Comparison of ENCODE assay signal across 9 cellular contexts in genomic region chr6:126040826-126041225, GRCh38. TPM values are rescaled to one million over a fixed set of nuclear protein-coding genes. Genes with fewer than 3 reads are reported as not detected.
A peak's percentile ranks its signal among the peaks of the same experiment; 100 is the strongest.
DNase-seq lines count a peak whose midpoint lies in the region; TF ChIP-seq lines count a peak whose summit lies in the region.
"Had no signal": no experiment of that assay in that cellular context is flagged by ENCODE, and none has a peak within 500 bp of the region (broad histone marks: within the 10 kb centered on the region; RNA-seq: fewer than 3 reads in every experiment).

No MANE protein-coding gene starts in this region.

- H3K27ac ChIP-seq in SJSA1 (peak overlapping the region; percentile 54), smooth muscle cell (ENCODE audit: low read depth) (peak overlapping the region; percentile 73)

- no peak overlapping the region for H3K9ac ChIP-seq in smooth muscle cell (ENCODE audit: low read depth)

- no peak overlapping the region for H2AFZ ChIP-seq in smooth muscle cell (ENCODE audit: low read depth)

- peak overlapping the region; percentile 54 for H3K4me2 ChIP-seq in smooth muscle cell

- H3K27me3 ChIP-seq in SJSA1 (replicated peaks) (no peaks in the 10 kb centered on the region), smooth muscle cell (ENCODE audit: low read depth) (no peaks in the 10 kb centered on the region)

- no peaks in the 10 kb centered on the region for H4K20me1 ChIP-seq in smooth muscle cell (ENCODE audit: low read depth)

- WGBS in smooth muscle cell (ENCODE audit: low lambda C conversion rate) = 48% methylated on average over 1 of the region's 1 CpG

- H3K9me3 ChIP-seq in SJSA1 (replicated peaks) = no peaks in the 10 kb centered on the region
- H3K9me3 ChIP-seq in smooth muscle cell (replicated peaks; ENCODE audit: low read depth) = no peaks in the 10 kb centered on the region

- DNase-seq in HFF-Myc (ENCODE audit: extremely low read depth, low read depth) (peak; percentile 36), SJSA1 (ENCODE audit: low read depth in 1 of 2, low spot score in 2 of 2) (peak; percentile 61 to 69), fibroblast of peridontal ligament (ENCODE audit: extremely low read depth) (peak; percentile 74), smooth muscle cell (lab: John Stamatoyannopoulos, UW; ENCODE audit: unreplicated experiment) (no peak), NCI-H1436 (lab: John Stamatoyannopoulos, UW) (no peak), GM19238 (ENCODE audit: insufficient read length, low spot score) (no peak), NCI-H187 treated with DMSO at 0.1 percent for 48 hours (lab: John Stamatoyannopoulos, UW) (no peak)
- no peak for DNase-seq in stimulated activated naive CD4-positive, alpha-beta T cell treated with Interleukin-2 at 50 U/mL for 16 hours (lab: John Stamatoyannopoulos, UW)
- DNase-seq: hippocampal formation had no signal

- H3K4me3 ChIP-seq in HFF-Myc (replicated peaks; ENCODE audit: low read depth, low read length) (no peak overlapping the region), SJSA1 (no peak overlapping the region), smooth muscle cell (no peak overlapping the region)

- peaks cover 7% of the 10 kb centered on the region; the same call in 1 of the 2 replicates for H3K36me3 ChIP-seq in SJSA1
- no peaks in the 10 kb centered on the region for H3K36me3 ChIP-seq in smooth muscle cell (ENCODE audit: low read depth)

- TF ChIP-seq CTCF in HFF-Myc (IDR thresholded peaks at IDR 0.05; ENCODE audit: low read depth, low read length, missing control alignments) (no peak), smooth muscle cell (IDR thresholded peaks at IDR 0.05; ENCODE audit: borderline replicate concordance, insufficient read depth, poor library complexity, severe bottlenecking) (no peak)

- peaks cover 10% of the 10 kb centered on the region for H3F3A ChIP-seq in smooth muscle cell (ENCODE audit: low read depth)

- no peaks in the 10 kb centered on the region for H3K79me2 ChIP-seq in smooth muscle cell (ENCODE audit: low read depth)

- H3K4me1 ChIP-seq in SJSA1 (replicated peaks) (peaks cover 41% of the 10 kb centered on the region), smooth muscle cell (ENCODE audit: low read depth) (peaks cover 16% of the 10 kb centered on the region)

RNA-seq across cellular contexts. Expression of gene TRMT11, which starts 54.5 kb away (rescaled TPM):
- total RNA-seq in SJSA1 (2014; rRNA removed; shearing (Covaris generic)) = 24.1 and 28.3 TPM in 2 replicates
- total RNA-seq in smooth muscle cell = 21.6 and 26.2 TPM in 2 replicates
- polyA plus RNA-seq in smooth muscle cell = 12.8 and 17.4 TPM in 2 replicates

Comparison
In these comparisons a context has a peak if more than half of its experiments do, and no peak if none do; other contexts are left out.
1. DNase-seq: peak in HFF-Myc (single experiment), SJSA1 (2 of 2) and fibroblast of peridontal ligament (single experiment); none in smooth muscle cell (single experiment), NCI-H1436 (single experiment), GM19238 (single experiment), NCI-H187 treated with DMSO at 0.1 percent for 48 hours (single experiment) and stimulated activated naive CD4-positive, alpha-beta T cell treated with Interleukin-2 at 50 U/mL for 16 hours (single experiment).